ENCODE assay signal across 1 cellular context in genomic region chr9:109122726-109123621, GRCh38.
TF ChIP-seq lines count a peak whose summit lies in the region.

No MANE protein-coding gene starts in this region.

TF ChIP-seq in K562, 482 proteins besides CTCF, POLR2A, EP300 and RAD21 (continued from another document and continues in another):
- TF ChIP-seq SP2 (IDR thresholded peaks at IDR 0.05; ENCODE audit: extremely low read depth, low read depth, low read length, poor library complexity, severe bottlenecking) (no peak), JUNB (CRISPR knock-in tag; conservative IDR thresholded peaks at IDR 0.05) (no peak), MEIS2 (IDR thresholded peaks at IDR 0.05; ENCODE audit: partially characterized antibody) (peak; percentile 99), SIN3A (IDR thresholded peaks at IDR 0.05; ENCODE audit: borderline replicate concordance in 2 of 2, control insufficient read depth in 1 of 2, low read depth in 2 of 2, low read length in 2 of 2) (no peak), FUS (optimal IDR thresholded peaks at IDR 0.05; ENCODE audit: low read depth, low read length) (no peak), ELF4 (CRISPR knock-in tag; IDR thresholded peaks at IDR 0.05) (0 out of 2 replicates have a peak, but pooled peaks have one; percentile 21), RBM14 (IDR thresholded peaks at IDR 0.05; ENCODE audit: borderline replicate concordance, insufficient read depth, low read depth, low read length) (no peak), ZKSCAN3 (CRISPR knock-in tag; IDR thresholded peaks at IDR 0.05) (no peak), HDGF (IDR thresholded peaks at IDR 0.05) (no peak), PTBP1 (IDR thresholded peaks at IDR 0.05; ENCODE audit: low read depth, low read length) (no peak), CCAR2 (IDR thresholded peaks at IDR 0.05; ENCODE audit: low read depth, low read length) (no peak), TFE3 (CRISPR knock-in tag; IDR thresholded peaks at IDR 0.05) (no peak), RFX7 (CRISPR knock-in tag; IDR thresholded peaks at IDR 0.05) (no peak), ZKSCAN8 (CRISPR knock-in tag; IDR thresholded peaks at IDR 0.05) (peak; percentile 71), IRF9 (tag; IDR thresholded peaks at IDR 0.05) (peak; percentile 92), SRSF3 (IDR thresholded peaks at IDR 0.05; ENCODE audit: insufficient read depth, low read length) (no peak), MGA (IDR thresholded peaks at IDR 0.05) (peak; percentile 14; the same call in 1 of the 2 replicates), POU5F1 (IDR thresholded peaks at IDR 0.05; ENCODE audit: borderline replicate concordance, low read depth, low read length, partially characterized antibody) (no peak), ZNF76 (CRISPR knock-in tag; IDR thresholded peaks at IDR 0.05; ENCODE audit: borderline replicate concordance) (no peak), CREB3L1 (IDR thresholded peaks at IDR 0.05; ENCODE audit: borderline replicate concordance, low read depth) (peak; percentile 19; the same call in 1 of the 2 replicates), ATF4 (CRISPR knock-in tag; IDR thresholded peaks at IDR 0.05) (no peak), E2F4 (CRISPR knock-in tag; IDR thresholded peaks at IDR 0.05; ENCODE audit: low read depth) (no peak), ZNF175 (CRISPR knock-in tag; IDR thresholded peaks at IDR 0.05; ENCODE audit: low read depth) (no peak), SP1 (CRISPR knock-in tag; IDR thresholded peaks at IDR 0.05) (no peak; the same call in 1 of the 2 replicates), CSDE1 (IDR thresholded peaks at IDR 0.05) (no peak), NFYB (IDR thresholded peaks at IDR 0.05; ENCODE audit: extremely low read depth, insufficient read length) (no peak), CBX8 (IDR thresholded peaks at IDR 0.05; ENCODE audit: borderline replicate concordance, extremely low read depth, low read depth, low read length, poor library complexity, severe bottlenecking) (no peak), ZNF518B (CRISPR knock-in tag; IDR thresholded peaks at IDR 0.05) (no peak), ERF (CRISPR knock-in tag; IDR thresholded peaks at IDR 0.05) (no peak), NCOA6 (IDR thresholded peaks at IDR 0.05) (no peak), RBFOX2 (IDR thresholded peaks at IDR 0.05; ENCODE audit: low read depth, low read length) (no peak), DDX20 (tag; IDR thresholded peaks at IDR 0.05; ENCODE audit: low read depth) (no peak), MTA2 (IDR thresholded peaks at IDR 0.05; ENCODE audit: low read depth) (peak; percentile 66), CLOCK (CRISPR knock-in tag; IDR thresholded peaks at IDR 0.05; ENCODE audit: borderline replicate concordance) (no peak), NELFE (IDR thresholded peaks at IDR 0.05; ENCODE audit: insufficient read depth, insufficient read length) (no peak)
